8 cellular contexts compared by ENCODE assay signal in the genomic region with DNA sequence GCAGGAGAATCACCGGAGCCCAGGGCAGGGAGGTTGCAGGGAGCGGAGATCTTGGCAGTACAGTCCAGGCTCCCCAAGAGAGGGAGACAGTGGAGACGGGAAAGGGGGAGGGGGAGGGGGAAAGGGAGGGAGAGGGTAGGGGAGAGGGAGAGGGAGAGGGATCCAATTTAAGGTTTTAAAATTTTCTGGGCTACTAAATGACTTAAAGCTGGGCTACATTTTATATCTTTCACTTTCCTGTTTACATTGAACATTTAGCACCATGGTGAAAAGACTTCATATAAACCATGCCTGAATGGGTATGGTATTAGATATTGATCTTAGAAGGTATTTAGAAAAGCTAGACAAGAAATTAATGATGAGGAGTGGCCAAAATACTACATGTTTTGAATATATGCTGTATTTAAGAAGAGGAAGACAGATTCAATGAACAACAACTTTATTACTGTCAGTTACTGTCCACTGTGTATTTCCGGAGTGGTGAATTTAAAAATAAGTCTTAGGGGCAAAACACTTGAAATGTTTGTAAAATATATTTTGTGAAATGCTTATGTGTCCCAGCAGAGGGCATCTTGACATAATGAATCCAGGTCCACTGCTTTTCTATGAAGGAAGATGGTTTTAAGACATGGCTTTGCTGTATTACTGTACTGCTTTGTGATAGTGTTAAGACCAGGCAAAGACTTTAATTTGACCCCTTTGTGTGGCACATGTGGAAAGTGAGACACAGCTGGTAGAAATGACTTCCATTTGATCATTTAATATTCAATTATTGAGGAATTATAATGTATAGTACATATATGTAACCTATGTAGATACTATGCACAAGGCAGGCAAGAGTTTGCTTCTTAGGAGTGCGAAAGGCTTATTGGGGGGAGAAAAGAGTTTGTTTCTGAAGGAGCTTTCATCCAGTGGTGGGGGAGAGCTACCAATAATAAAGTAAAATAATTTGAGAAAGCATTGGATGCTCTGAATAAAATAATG. TPM values are rescaled to one million over a fixed set of nuclear protein-coding genes. Genes with fewer than 3 reads are reported as not detected.
DNase-seq lines count a peak whose midpoint lies in the region; ATAC-seq and TF ChIP-seq lines count a peak whose summit lies in the region.

No MANE protein-coding gene starts in this region.

- peaks cover 28 to 29% of the 10 kb centered on the region in 2 donors for H3K36me3 Mint-ChIP-seq in naive B cell
- peaks cover 41% of the 10 kb centered on the region for H3K36me3 Mint-ChIP-seq in activated T-cell treated with anti-CD3 and anti-CD28 coated beads, Interleukin-2, amount 50 U/mL, for 4 hours (ENCODE audit: insufficient read depth)

- no peak overlapping the region for H3K4me3 ChIP-seq in dorsolateral prefrontal cortex

- no peaks in the 10 kb centered on the region for H3K27me3 ChIP-seq in dorsolateral prefrontal cortex

- no peaks in the 10 kb centered on the region for H3K27me3 Mint-ChIP-seq in naive B cell
- H3K27me3 Mint-ChIP-seq in activated T-cell treated with anti-CD3 and anti-CD28 coated beads, Interleukin-2, amount 50 U/mL, for 4 hours (ENCODE audit: low read depth), result no peaks in the 10 kb centered on the region

- ATAC-seq in naive B cell (ENCODE audit: low read depth in 2 of 2) (no peak), GM21447 (IDR thresholded peaks at IDR 0.05; ENCODE audit: unreplicated experiment) (no peak), HG03565 (IDR thresholded peaks at IDR 0.05; ENCODE audit: unreplicated experiment) (no peak)
- no peak for ATAC-seq in activated T-cell treated with anti-CD3 and anti-CD28 coated beads, Interleukin-2, amount 50 U/mL, for 4 hours

- H3K27ac Mint-ChIP-seq in naive B cell, result peak overlapping the region in 4 of 6 donors; percentile 24 to 79 (median 40)

- H3K9me3 Mint-ChIP-seq in naive B cell, result peaks cover 4 to 23% (median 17%) of the 10 kb centered on the region in 7 donors
- peaks cover 11% of the 10 kb centered on the region for H3K9me3 Mint-ChIP-seq in activated T-cell treated with anti-CD3 and anti-CD28 coated beads, Interleukin-2, amount 50 U/mL, for 4 hours

- peaks cover 8 to 19% (median 14%) of the 10 kb centered on the region in 3 donors for H3K4me1 Mint-ChIP-seq in naive B cell
- H3K4me1 Mint-ChIP-seq in activated T-cell treated with anti-CD3 and anti-CD28 coated beads, Interleukin-2, amount 50 U/mL, for 4 hours (ENCODE audit: low read depth), result peaks cover 7% of the 10 kb centered on the region

- DNase-seq in DMS53 treated with DMSO at 0.1 percent for 48 hours (lab: John Stamatoyannopoulos, UW; ENCODE audit: unreplicated experiment) (peak; percentile 75), HuH-7.5 (ENCODE audit: low spot score) (peak; percentile 47), OCI-M1 (lab: John Stamatoyannopoulos, UW) (peak; percentile 57), dorsolateral prefrontal cortex (no peak), naive B cell (no peak)
- DNase-seq in activated T-cell treated with anti-CD3 and anti-CD28 coated beads, Interleukin-2, amount 50 U/mL, for 4 hours, result no peak

- no peak overlapping the region for H3K27ac ChIP-seq in dorsolateral prefrontal cortex

- no peak overlapping the region for H3K4me3 Mint-ChIP-seq in naive B cell
- H3K4me3 Mint-ChIP-seq in activated T-cell treated with anti-CD3 and anti-CD28 coated beads, Interleukin-2, amount 50 U/mL, for 4 hours, result no peak overlapping the region

- peak; percentile 26 to 77 (median 59) for TF ChIP-seq CTCF in dorsolateral prefrontal cortex (IDR thresholded peaks at IDR 0.05 in 54 of 56, conservative IDR thresholded peaks at IDR 0.05 in 2 of 56; ENCODE audit: low read depth in 1 of 56, partially characterized antibody in 56 of 56)

- intact Hi-C loops in dorsolateral prefrontal cortex (cut with DNase I), result loop anchor here (1.0 to 5.0 kb wide), 3 partner anchors 161 to 348 kb away; no protein-coding TSS in a partner anchor

RNA-seq across cellular contexts. Expression of gene NRF1, which starts 52.8 kb away (rescaled TPM):
- total RNA-seq in dorsolateral prefrontal cortex, result 10 to 100 TPM; 20.9 to 56.9 (median 34.7) TPM
- 10 to 100 TPM in 5 of 6 donors, 1 to 10 TPM in 1; 9.6 to 32.4 (median 28.9) TPM for polyA plus RNA-seq in naive B cell (ENCODE audit: low read depth in 6 of 6)
- 10 to 100 TPM; 18.0 to 18.3 (median 18.3) TPM for total RNA-seq in activated T-cell treated with anti-CD3 and anti-CD28 coated beads, Interleukin-2, amount 50 U/mL, for 4 hours

Comparison
In these comparisons a context has a peak if more than half of its experiments do, and no peak if none do; other contexts are left out.
1. DNase-seq: peak in DMS53 treated with DMSO at 0.1 percent for 48 hours (single experiment), HuH-7.5 (single experiment) and OCI-M1 (single experiment); none in dorsolateral prefrontal cortex (0 of 10), naive B cell (single experiment) and activated T-cell treated with anti-CD3 and anti-CD28 coated beads, Interleukin-2, amount 50 U/mL, for 4 hours (single experiment).